In the genomic region with DNA sequence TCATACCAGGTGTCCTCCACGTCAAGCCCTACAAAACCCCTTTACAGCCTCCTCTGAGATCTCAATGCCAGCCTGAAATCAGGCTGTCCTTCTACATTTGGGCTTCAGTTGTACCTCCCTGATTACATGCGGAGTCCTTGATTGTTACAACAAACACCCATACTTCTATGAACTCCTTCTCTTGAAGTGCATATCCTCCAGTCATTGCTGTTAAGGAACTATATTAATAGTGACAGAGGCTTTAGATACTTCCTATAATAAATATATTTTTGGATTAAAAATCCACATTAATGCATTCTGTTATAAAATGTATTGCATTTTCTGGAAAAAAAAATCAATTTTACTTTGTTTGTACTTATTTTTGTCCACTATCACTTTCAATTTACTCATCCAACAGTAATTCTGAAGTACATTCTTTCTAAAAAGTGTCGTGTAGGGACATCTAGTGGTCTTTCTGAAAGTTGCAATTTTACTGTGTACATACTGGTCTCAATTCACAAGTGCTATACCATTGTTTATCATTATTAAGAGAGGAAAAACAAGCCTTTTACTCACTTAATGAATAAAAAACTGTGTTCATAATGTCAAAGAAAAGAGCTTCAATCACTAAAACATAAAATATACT, we compare ENCODE assay signal across 8 cellular contexts.
DNase-seq lines count a peak whose midpoint lies in the region; ATAC-seq and TF ChIP-seq lines count a peak whose summit lies in the region.

No MANE protein-coding gene starts in this region.

- H2AK5ac ChIP-seq in mesenchymal stem cell (ENCODE audit: low read length, severe bottlenecking), result no peak overlapping the region

- H3K14ac ChIP-seq in mesenchymal stem cell (ENCODE audit: low read length in 2 of 2), result no peak overlapping the region

- H3K79me1 ChIP-seq in mesenchymal stem cell (replicated peaks; ENCODE audit: low read length, poor library complexity, severe bottlenecking), result no peaks in the 10 kb centered on the region

- no peak overlapping the region for H2BK15ac ChIP-seq in mesenchymal stem cell (ENCODE audit: low read depth, poor library complexity, severe bottlenecking)

- 100% methylated on average over 2 of the region's 3 CpGs for WGBS in mesenchymal stem cell

- H3K4me3 ChIP-seq in colonic mucosa (no peak overlapping the region), mesenchymal stem cell (ENCODE audit: insufficient read depth in 1 of 2, low read depth in 1 of 2, low read length in 2 of 2) (no peak overlapping the region)
- no peak overlapping the region for H3K4me3 ChIP-seq in effector memory CD4-positive, alpha-beta T cell (ENCODE audit: insufficient read depth, low read depth, low read length, poor library complexity, severe bottlenecking)

- H3K4me2 ChIP-seq in mesenchymal stem cell (ENCODE audit: low read length, poor library complexity, severe bottlenecking), result no peak overlapping the region

- DNase-seq in DMS153 treated with DMSO at 0.1 percent for 48 hours (lab: John Stamatoyannopoulos, UW; ENCODE audit: unreplicated experiment) (peak; percentile 19), DMS153 (lab: John Stamatoyannopoulos, UW) (no peak), HPDE6-E6E7 (ENCODE audit: extremely low spot score) (peak; percentile 17), NCI-H774 (lab: John Stamatoyannopoulos, UW) (peak; percentile 71), colonic mucosa (no peak), mesenchymal stem cell (peak; percentile 76)
- DNase-seq in effector memory CD4-positive, alpha-beta T cell, result no peak

- no peak overlapping the region for H3K27ac ChIP-seq in colonic mucosa
- H3K27ac ChIP-seq in mesenchymal stem cell (ENCODE audit: low read length, poor library complexity, severe bottlenecking), result no peak overlapping the region
- H3K27ac ChIP-seq in effector memory CD4-positive, alpha-beta T cell (ENCODE audit: insufficient read depth, low read length, poor library complexity, severe bottlenecking), result no peak overlapping the region

- H3K9me3 ChIP-seq in colonic mucosa (no peaks in the 10 kb centered on the region), mesenchymal stem cell (ENCODE audit: control insufficient read depth, low read length) (no peaks in the 10 kb centered on the region)
- H3K9me3 ChIP-seq in effector memory CD4-positive, alpha-beta T cell (ENCODE audit: control insufficient read depth, low read length), result no peaks in the 10 kb centered on the region

- TF ChIP-seq CTCF in colonic mucosa (IDR thresholded peaks at IDR 0.05), result peak; percentile 55

- H2BK120ac ChIP-seq in mesenchymal stem cell (ENCODE audit: low read depth, low read length), result no peak overlapping the region

- no peak overlapping the region for H2BK5ac ChIP-seq in mesenchymal stem cell (ENCODE audit: low read depth, low read length, poor library complexity, severe bottlenecking)

- ATAC-seq in GM21526 (IDR thresholded peaks at IDR 0.05; ENCODE audit: low FRiP score, unreplicated experiment), result peak; percentile 95

- no peaks in the 10 kb centered on the region for H3K36me3 ChIP-seq in colonic mucosa
- H3K36me3 ChIP-seq in mesenchymal stem cell (ENCODE audit: control insufficient read depth in 1 of 2, insufficient read depth in 2 of 2, low read depth in 1 of 2, low read length in 2 of 2), result no peaks in the 10 kb centered on the region
- no peaks in the 10 kb centered on the region for H3K36me3 ChIP-seq in effector memory CD4-positive, alpha-beta T cell (ENCODE audit: control insufficient read depth, insufficient read depth, low read length)

- H3K27me3 ChIP-seq in colonic mucosa (no peaks in the 10 kb centered on the region), mesenchymal stem cell (ENCODE audit: control insufficient read depth in 1 of 2, insufficient read depth in 1 of 2, low read length in 2 of 2) (no peaks in the 10 kb centered on the region)
- no peaks in the 10 kb centered on the region for H3K27me3 ChIP-seq in effector memory CD4-positive, alpha-beta T cell (replicated peaks; ENCODE audit: control insufficient read depth, insufficient read depth, low read length, poor library complexity, severe bottlenecking)

- H3K23ac ChIP-seq in mesenchymal stem cell (ENCODE audit: low read length in 2 of 2), result no peak overlapping the region

- H3K9ac ChIP-seq in colonic mucosa (ENCODE audit: low read depth in 2 of 2, low read length in 2 of 2) (no peak overlapping the region), mesenchymal stem cell (ENCODE audit: low read length) (peak overlapping the region; percentile 38)

- peak overlapping the region; percentile 27 for H4K91ac ChIP-seq in mesenchymal stem cell (ENCODE audit: low read length)

- H2BK12ac ChIP-seq in mesenchymal stem cell (ENCODE audit: low read length in 2 of 2), result no peak overlapping the region

- intact Hi-C loops in colonic mucosa (cut with DNase I), result loop anchor here (5.0 kb wide), 1 partner anchor 98 kb away; no protein-coding TSS in a partner anchor

- H3K18ac ChIP-seq in mesenchymal stem cell (ENCODE audit: low read depth in 1 of 2, low read length in 2 of 2), result peak overlapping the region in 1 of 2 experiments; percentile 33

- H3K4ac ChIP-seq in mesenchymal stem cell (ENCODE audit: low read depth in 1 of 2, low read length in 2 of 2), result no peak overlapping the region

- peak overlapping the region; percentile 28 for H4K8ac ChIP-seq in mesenchymal stem cell (ENCODE audit: low read length)

- H3K4me1 ChIP-seq in colonic mucosa (no peaks in the 10 kb centered on the region), mesenchymal stem cell (ENCODE audit: control insufficient read depth, insufficient read depth, low read depth, low read length) (no peaks in the 10 kb centered on the region)
- H3K4me1 ChIP-seq in effector memory CD4-positive, alpha-beta T cell (ENCODE audit: control insufficient read depth, insufficient read depth, low read length, poor library complexity, severe bottlenecking), result no peaks in the 10 kb centered on the region

- H2AFZ ChIP-seq in mesenchymal stem cell (ENCODE audit: low read depth, low read length), result no peak overlapping the region

Comparison
In these comparisons a context has a peak if more than half of its experiments do, and no peak if none do; other contexts are left out.
1. DNase-seq: peak in DMS153 treated with DMSO at 0.1 percent for 48 hours (single experiment), HPDE6-E6E7 (single experiment), NCI-H774 (single experiment) and mesenchymal stem cell (single experiment); none in DMS153 (single experiment), colonic mucosa (single experiment) and effector memory CD4-positive, alpha-beta T cell (0 of 3).